In the genomic region with DNA sequence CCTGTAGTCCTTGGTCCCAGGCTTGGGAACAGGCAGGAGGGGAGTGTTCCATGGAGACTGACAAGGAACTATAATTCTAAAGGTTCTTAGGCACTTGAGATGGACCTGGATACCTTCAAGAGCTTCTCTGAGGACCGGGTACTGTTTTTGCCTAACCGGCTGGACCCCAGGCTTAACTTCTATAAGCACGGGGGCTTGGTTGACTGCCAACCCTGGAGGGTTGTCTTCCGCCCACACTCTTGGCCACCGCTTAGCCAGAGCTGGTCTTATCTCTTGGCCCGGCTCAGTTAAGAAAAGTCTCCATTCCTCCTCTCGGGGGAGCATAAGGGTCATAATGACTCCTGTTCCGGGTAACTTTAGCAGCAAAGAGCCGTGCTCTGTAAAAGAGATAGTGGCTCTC, we compare ENCODE assay signal across 1 cellular context. TPM values are rescaled to one million over a fixed set of nuclear protein-coding genes. Genes with fewer than 3 reads are reported as not detected.
"Had no signal": no experiment of that assay in that cellular context is flagged by ENCODE, and none has a peak within 500 bp of the region (broad histone marks: within the 10 kb centered on the region; RNA-seq: fewer than 3 reads in every experiment).

No MANE protein-coding gene starts in this region.

RNA-seq across cellular contexts. Expression of a gene that starts 23.8 kb away (rescaled TPM):
- total RNA-seq: H7 had no signal
